Comparison of ENCODE assay signal across 1 cellular context in the genomic region with DNA sequence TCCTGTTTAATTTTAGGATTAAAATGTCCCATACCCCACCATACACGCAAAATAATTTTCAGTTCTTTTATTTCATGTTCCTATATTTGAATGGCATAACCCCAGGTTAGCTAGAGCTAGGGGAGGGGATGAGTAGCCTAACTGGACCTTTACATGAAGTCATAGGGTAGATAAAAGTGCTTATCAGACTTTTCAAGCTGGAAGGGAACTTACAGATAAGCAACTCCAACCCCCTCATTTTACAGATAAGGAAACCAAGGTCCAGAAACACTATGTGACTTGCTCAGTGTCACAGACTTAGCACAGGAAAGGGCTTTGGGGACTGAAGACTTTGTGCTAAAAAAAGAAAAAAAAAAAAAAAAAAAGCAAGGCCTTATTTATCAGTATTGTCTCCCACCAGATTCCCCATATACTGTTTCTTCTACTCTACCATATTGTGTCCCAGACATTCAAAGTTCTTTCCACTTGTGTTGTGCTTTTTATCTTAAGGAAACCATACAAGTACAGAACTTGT.
TF ChIP-seq lines count a peak whose summit lies in the region.

No MANE protein-coding gene starts in this region.

TF ChIP-seq in K562, 482 proteins besides CTCF, POLR2A, EP300 and RAD21 (continued from another document):
- TF ChIP-seq, protein P1, sequence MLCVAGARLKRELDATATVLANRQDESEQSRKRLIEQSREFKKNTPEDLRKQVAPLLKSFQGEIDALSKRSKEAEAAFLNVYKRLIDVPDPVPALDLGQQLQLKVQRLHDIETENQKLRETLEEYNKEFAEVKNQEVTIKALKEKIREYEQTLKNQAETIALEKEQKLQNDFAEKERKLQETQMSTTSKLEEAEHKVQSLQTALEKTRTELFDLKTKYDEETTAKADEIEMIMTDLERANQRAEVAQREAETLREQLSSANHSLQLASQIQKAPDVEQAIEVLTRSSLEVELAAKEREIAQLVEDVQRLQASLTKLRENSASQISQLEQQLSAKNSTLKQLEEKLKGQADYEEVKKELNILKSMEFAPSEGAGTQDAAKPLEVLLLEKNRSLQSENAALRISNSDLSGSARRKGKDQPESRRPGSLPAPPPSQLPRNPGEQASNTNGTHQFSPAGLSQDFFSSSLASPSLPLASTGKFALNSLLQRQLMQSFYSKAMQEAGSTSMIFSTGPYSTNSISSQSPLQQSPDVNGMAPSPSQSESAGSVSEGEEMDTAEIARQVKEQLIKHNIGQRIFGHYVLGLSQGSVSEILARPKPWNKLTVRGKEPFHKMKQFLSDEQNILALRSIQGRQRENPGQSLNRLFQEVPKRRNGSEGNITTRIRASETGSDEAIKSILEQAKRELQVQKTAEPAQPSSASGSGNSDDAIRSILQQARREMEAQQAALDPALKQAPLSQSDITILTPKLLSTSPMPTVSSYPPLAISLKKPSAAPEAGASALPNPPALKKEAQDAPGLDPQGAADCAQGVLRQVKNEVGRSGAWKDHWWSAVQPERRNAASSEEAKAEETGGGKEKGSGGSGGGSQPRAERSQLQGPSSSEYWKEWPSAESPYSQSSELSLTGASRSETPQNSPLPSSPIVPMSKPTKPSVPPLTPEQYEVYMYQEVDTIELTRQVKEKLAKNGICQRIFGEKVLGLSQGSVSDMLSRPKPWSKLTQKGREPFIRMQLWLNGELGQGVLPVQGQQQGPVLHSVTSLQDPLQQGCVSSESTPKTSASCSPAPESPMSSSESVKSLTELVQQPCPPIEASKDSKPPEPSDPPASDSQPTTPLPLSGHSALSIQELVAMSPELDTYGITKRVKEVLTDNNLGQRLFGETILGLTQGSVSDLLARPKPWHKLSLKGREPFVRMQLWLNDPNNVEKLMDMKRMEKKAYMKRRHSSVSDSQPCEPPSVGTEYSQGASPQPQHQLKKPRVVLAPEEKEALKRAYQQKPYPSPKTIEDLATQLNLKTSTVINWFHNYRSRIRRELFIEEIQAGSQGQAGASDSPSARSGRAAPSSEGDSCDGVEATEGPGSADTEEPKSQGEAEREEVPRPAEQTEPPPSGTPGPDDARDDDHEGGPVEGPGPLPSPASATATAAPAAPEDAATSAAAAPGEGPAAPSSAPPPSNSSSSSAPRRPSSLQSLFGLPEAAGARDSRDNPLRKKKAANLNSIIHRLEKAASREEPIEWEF (CRISPR knock-in tag; IDR thresholded peaks at IDR 0.05) = 0 out of 2 replicates have a peak, but pooled peaks have one; percentile 55
- TF ChIP-seq, protein P2, sequence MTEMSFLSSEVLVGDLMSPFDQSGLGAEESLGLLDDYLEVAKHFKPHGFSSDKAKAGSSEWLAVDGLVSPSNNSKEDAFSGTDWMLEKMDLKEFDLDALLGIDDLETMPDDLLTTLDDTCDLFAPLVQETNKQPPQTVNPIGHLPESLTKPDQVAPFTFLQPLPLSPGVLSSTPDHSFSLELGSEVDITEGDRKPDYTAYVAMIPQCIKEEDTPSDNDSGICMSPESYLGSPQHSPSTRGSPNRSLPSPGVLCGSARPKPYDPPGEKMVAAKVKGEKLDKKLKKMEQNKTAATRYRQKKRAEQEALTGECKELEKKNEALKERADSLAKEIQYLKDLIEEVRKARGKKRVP (CRISPR knock-in tag; IDR thresholded peaks at IDR 0.05) = 0 out of 2 replicates have a peak, but pooled peaks have one; percentile 28
- TF ChIP-seq RBM34 (IDR thresholded peaks at IDR 0.05; ENCODE audit: borderline replicate concordance, insufficient read depth, low read length) (no peak), ZNF830 (CRISPR knock-in tag; IDR thresholded peaks at IDR 0.05) (no peak), MAFF (IDR thresholded peaks at IDR 0.05; ENCODE audit: low read length) (no peak; the same call in 1 of the 2 replicates), RAD51 (IDR thresholded peaks at IDR 0.05; ENCODE audit: borderline replicate concordance, low read depth) (no peak; the same call in 1 of the 2 replicates), CSDE1 (IDR thresholded peaks at IDR 0.05) (no peak), XRCC5 (IDR thresholded peaks at IDR 0.05; ENCODE audit: low read depth, low read length) (no peak), ELF4 (CRISPR knock-in tag; IDR thresholded peaks at IDR 0.05) (no peak), POLR2H (tag; IDR thresholded peaks at IDR 0.05; ENCODE audit: low read depth) (peak; percentile 43), XRCC3 (IDR thresholded peaks at IDR 0.05) (no peak), ZNF175 (CRISPR knock-in tag; IDR thresholded peaks at IDR 0.05; ENCODE audit: low read depth) (peak; percentile 76), MTA1 (IDR thresholded peaks at IDR 0.05; ENCODE audit: borderline replicate concordance) (peak; percentile 94; the same call in 1 of the 2 replicates), CEBPG (CRISPR knock-in tag; IDR thresholded peaks at IDR 0.05) (no peak), CEBPG (tag; conservative IDR thresholded peaks at IDR 0.05 in 1 of 2, IDR thresholded peaks at IDR 0.05 in 1 of 2) (no peak), EGR1 (conservative IDR thresholded peaks at IDR 0.05) (peak; percentile 98), NR2F6 (CRISPR knock-in tag; IDR thresholded peaks at IDR 0.05) (no peak), GTF2E2 (tag; IDR thresholded peaks at IDR 0.05) (0 out of 2 replicates have a peak, but pooled peaks have one; percentile 47), FUS (optimal IDR thresholded peaks at IDR 0.05; ENCODE audit: low read depth, low read length) (no peak)
- TF ChIP-seq, protein P3, sequence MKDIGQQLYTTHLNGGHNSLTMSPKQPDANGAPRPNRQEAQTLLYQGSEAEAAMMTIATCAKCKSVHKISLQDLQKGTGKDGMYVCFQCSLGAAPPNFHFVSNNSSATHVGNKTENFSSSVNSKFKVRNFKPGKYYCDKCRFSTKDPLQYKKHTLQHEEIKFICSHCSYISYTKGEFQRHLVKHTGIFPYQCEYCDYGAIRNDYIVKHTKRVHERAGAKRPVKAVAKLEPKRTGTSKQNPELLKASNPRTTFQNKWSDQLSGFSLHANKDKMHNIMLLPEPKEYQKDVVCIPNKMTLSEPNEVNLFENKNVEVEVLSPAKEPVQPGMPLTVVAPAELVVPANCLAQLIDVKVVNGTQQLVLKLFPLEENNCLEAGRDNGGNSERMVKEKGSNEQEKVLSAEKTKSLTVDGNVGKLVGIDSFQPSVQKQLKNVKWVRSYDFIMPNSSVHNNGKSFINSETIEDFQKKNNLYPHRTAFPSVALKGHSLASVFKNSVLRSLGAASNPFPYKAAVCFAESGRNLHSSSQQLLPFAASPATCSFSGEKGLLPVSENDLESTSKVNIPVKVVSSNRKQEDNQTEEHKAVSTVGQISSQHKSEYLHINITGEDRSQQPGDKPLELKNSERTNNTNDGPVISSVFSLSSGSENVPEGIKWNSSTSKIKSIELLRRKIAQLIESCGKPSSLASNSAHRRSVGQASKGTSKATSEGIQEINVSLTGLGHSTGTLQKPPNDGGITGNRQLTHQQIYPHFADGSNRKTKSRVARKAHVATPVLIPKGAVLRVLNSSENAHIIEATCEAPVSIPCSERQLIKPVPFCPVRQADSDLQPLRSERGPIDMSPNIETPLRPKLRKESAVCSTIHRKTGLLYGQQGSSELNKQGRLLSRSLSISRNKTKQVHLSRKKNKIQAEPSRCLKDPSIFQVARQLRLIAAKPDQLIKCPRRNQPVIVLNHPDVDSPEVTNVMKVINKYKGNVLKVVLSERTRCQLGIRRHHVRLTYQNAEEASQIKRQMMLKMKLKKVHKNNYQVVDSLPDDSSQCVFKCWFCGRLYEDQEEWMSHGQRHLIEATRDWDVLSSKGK (CRISPR knock-in tag; IDR thresholded peaks at IDR 0.05) = no peak
- TF ChIP-seq, protein P4, sequence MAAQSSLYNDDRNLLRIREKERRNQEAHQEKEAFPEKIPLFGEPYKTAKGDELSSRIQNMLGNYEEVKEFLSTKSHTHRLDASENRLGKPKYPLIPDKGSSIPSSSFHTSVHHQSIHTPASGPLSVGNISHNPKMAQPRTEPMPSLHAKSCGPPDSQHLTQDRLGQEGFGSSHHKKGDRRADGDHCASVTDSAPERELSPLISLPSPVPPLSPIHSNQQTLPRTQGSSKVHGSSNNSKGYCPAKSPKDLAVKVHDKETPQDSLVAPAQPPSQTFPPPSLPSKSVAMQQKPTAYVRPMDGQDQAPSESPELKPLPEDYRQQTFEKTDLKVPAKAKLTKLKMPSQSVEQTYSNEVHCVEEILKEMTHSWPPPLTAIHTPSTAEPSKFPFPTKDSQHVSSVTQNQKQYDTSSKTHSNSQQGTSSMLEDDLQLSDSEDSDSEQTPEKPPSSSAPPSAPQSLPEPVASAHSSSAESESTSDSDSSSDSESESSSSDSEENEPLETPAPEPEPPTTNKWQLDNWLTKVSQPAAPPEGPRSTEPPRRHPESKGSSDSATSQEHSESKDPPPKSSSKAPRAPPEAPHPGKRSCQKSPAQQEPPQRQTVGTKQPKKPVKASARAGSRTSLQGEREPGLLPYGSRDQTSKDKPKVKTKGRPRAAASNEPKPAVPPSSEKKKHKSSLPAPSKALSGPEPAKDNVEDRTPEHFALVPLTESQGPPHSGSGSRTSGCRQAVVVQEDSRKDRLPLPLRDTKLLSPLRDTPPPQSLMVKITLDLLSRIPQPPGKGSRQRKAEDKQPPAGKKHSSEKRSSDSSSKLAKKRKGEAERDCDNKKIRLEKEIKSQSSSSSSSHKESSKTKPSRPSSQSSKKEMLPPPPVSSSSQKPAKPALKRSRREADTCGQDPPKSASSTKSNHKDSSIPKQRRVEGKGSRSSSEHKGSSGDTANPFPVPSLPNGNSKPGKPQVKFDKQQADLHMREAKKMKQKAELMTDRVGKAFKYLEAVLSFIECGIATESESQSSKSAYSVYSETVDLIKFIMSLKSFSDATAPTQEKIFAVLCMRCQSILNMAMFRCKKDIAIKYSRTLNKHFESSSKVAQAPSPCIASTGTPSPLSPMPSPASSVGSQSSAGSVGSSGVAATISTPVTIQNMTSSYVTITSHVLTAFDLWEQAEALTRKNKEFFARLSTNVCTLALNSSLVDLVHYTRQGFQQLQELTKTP (IDR thresholded peaks at IDR 0.05; ENCODE audit: low read depth in 1 of 2, partially characterized antibody in 2 of 2) = peak in 1 of 2 experiments; percentile 95
- TF ChIP-seq, protein P5, sequence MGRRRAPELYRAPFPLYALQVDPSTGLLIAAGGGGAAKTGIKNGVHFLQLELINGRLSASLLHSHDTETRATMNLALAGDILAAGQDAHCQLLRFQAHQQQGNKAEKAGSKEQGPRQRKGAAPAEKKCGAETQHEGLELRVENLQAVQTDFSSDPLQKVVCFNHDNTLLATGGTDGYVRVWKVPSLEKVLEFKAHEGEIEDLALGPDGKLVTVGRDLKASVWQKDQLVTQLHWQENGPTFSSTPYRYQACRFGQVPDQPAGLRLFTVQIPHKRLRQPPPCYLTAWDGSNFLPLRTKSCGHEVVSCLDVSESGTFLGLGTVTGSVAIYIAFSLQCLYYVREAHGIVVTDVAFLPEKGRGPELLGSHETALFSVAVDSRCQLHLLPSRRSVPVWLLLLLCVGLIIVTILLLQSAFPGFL (CRISPR knock-in tag; IDR thresholded peaks at IDR 0.05) = no peak
- TF ChIP-seq, protein P6, sequence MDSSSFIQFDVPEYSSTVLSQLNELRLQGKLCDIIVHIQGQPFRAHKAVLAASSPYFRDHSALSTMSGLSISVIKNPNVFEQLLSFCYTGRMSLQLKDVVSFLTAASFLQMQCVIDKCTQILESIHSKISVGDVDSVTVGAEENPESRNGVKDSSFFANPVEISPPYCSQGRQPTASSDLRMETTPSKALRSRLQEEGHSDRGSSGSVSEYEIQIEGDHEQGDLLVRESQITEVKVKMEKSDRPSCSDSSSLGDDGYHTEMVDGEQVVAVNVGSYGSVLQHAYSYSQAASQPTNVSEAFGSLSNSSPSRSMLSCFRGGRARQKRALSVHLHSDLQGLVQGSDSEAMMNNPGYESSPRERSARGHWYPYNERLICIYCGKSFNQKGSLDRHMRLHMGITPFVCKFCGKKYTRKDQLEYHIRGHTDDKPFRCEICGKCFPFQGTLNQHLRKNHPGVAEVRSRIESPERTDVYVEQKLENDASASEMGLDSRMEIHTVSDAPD (CRISPR knock-in tag; IDR thresholded peaks at IDR 0.05) = no peak
TF ChIP-seq in K562: peak in this region for 154.
